Comparison of ENCODE assay signal across 8 cellular contexts in the genomic region with DNA sequence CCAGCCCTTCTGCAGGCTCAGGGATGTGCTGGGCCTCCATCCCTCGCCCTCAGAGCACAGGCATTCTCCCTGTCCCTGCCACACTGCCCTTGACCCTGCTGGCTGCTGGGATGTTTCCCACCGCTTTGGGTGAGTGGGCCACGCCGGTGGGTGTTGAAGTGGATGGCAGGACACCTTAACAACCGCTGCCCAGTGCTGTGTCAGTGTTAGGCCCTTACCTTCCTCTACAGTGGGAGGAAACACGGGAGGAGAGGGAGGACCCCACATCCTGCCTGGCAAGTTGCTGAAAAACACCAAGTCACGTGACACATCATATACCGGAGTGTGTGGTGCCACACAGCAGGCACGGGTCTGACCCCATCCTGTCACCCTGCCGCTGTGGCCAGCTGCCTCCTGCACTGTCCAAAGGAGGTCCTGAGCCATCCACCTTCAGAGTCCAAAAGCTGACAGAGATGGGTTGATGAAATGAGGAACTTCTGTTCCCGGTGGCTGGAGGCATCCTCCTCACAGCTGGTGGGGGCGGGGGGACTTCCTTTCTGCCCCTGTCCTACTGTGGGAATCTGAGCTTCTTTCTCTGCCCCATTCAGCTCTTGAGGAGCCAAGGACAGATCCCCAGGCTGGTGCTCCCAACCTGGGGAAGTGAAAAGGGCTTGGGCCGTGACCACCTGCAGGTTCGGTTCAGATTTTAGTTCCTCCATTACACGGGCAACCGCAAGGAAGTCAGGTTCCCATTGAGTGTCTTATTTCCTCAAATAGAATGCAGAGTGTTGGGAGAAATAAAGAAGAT. TPM values are rescaled to one million over a fixed set of nuclear protein-coding genes. Genes with fewer than 3 reads are reported as not detected.
DNase-seq lines count a peak whose midpoint lies in the region; ATAC-seq, FAIRE-seq and TF ChIP-seq lines count a peak whose summit lies in the region.

No MANE protein-coding gene starts in this region.

- in situ Hi-C loops in GM18951 (cut with MboI; ENCODE audit: low sequenced_read_pairs, unreplicated experiment): loop anchor here (25.0 kb wide), 1 partner anchor 343 kb away; no protein-coding TSS in a partner anchor

- peak overlapping the region; percentile 77 to 91 for H3K27ac Mint-ChIP-seq in natural killer cell treated with Interleukin-12 subunit alpha and Interleukin-12 subunit beta and Interleukin-15 and Interleukin-18, amount 100 ng/mL, for 72 hours

- ATAC-seq in natural killer cell treated with Interleukin-12 subunit alpha and Interleukin-12 subunit beta and Interleukin-15 and Interleukin-18, amount 100 ng/mL, for 72 hours: peak; percentile 68 to 78
- no peak for ATAC-seq in GM18519 (IDR thresholded peaks at IDR 0.05; ENCODE audit: low FRiP score, unreplicated experiment)

- peak; percentile 56 for TF ChIP-seq POLR2A in GM18951 (IDR thresholded peaks at IDR 0.05; ENCODE audit: extremely low read depth, insufficient read depth, insufficient read length)

- no peak for FAIRE-seq in frontal cortex (lab: Jason Lieb, UNC)

- H3K4me3 Mint-ChIP-seq in natural killer cell treated with Interleukin-12 subunit alpha and Interleukin-12 subunit beta and Interleukin-15 and Interleukin-18, amount 100 ng/mL, for 72 hours: peak overlapping the region; percentile 73

- peak; percentile 86 for DNase-seq in activated effector memory CD4-positive, alpha-beta T cell treated with anti-CD3 and anti-CD28 coated beads, Interleukin-2, amount 50 U/mL, for 16 hours
- peak; percentile 83 for DNase-seq in natural killer cell treated with Interleukin-12 subunit alpha and Interleukin-12 subunit beta and Interleukin-15 and Interleukin-18, amount 100 ng/mL, for 72 hours (ENCODE audit: low spot score)
- DNase-seq in NCI-H82 (lab: John Stamatoyannopoulos, UW): no peak
- DNase-seq in frontal cortex (ENCODE audit: low spot score in 2 of 2): no peak
- DNase-seq in HCEC 1CT: no peak

- peaks cover 30 to 37% of the 10 kb centered on the region in 2 donors for H3K4me1 Mint-ChIP-seq in natural killer cell treated with Interleukin-12 subunit alpha and Interleukin-12 subunit beta and Interleukin-15 and Interleukin-18, amount 100 ng/mL, for 72 hours (ENCODE audit: low read depth in 2 of 2)

- H3K9me3 Mint-ChIP-seq in natural killer cell treated with Interleukin-12 subunit alpha and Interleukin-12 subunit beta and Interleukin-15 and Interleukin-18, amount 100 ng/mL, for 72 hours: no peaks in the 10 kb centered on the region

- H3K27me3 Mint-ChIP-seq in natural killer cell treated with Interleukin-12 subunit alpha and Interleukin-12 subunit beta and Interleukin-15 and Interleukin-18, amount 100 ng/mL, for 72 hours: no peaks in the 10 kb centered on the region

- no peaks in the 10 kb centered on the region for H3K36me3 Mint-ChIP-seq in natural killer cell treated with Interleukin-12 subunit alpha and Interleukin-12 subunit beta and Interleukin-15 and Interleukin-18, amount 100 ng/mL, for 72 hours

TF ChIP-seq in PFSK-1, 5 proteins besides CTCF, POLR2A, EP300 and RAD21:
- TF ChIP-seq SIN3A (IDR thresholded peaks at IDR 0.05; ENCODE audit: borderline replicate concordance, insufficient read depth, low read length): no peak
- TF ChIP-seq POLR2AphosphoS5 (IDR thresholded peaks at IDR 0.05; ENCODE audit: low read depth, low read length): no peak
- no peak for TF ChIP-seq FOXP2 (optimal IDR thresholded peaks at IDR 0.05; ENCODE audit: borderline replicate concordance, extremely low read depth, extremely low read length, insufficient read depth)
- TF ChIP-seq, protein P1, sequence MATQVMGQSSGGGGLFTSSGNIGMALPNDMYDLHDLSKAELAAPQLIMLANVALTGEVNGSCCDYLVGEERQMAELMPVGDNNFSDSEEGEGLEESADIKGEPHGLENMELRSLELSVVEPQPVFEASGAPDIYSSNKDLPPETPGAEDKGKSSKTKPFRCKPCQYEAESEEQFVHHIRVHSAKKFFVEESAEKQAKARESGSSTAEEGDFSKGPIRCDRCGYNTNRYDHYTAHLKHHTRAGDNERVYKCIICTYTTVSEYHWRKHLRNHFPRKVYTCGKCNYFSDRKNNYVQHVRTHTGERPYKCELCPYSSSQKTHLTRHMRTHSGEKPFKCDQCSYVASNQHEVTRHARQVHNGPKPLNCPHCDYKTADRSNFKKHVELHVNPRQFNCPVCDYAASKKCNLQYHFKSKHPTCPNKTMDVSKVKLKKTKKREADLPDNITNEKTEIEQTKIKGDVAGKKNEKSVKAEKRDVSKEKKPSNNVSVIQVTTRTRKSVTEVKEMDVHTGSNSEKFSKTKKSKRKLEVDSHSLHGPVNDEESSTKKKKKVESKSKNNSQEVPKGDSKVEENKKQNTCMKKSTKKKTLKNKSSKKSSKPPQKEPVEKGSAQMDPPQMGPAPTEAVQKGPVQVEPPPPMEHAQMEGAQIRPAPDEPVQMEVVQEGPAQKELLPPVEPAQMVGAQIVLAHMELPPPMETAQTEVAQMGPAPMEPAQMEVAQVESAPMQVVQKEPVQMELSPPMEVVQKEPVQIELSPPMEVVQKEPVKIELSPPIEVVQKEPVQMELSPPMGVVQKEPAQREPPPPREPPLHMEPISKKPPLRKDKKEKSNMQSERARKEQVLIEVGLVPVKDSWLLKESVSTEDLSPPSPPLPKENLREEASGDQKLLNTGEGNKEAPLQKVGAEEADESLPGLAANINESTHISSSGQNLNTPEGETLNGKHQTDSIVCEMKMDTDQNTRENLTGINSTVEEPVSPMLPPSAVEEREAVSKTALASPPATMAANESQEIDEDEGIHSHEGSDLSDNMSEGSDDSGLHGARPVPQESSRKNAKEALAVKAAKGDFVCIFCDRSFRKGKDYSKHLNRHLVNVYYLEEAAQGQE (IDR thresholded peaks at IDR 0.05; ENCODE audit: insufficient read depth in 1 of 2, low read depth in 2 of 2, low read length in 2 of 2): no peak
- TF ChIP-seq TAF1 (IDR thresholded peaks at IDR 0.05; ENCODE audit: borderline replicate concordance, insufficient read depth, low read length): peak; percentile 35; the same call in 1 of the 2 replicates
TF ChIP-seq in PFSK-1: peak in this region for 1.

RNA-seq across cellular contexts. Expression of gene THEMIS2, which starts 3.2 kb away (rescaled TPM):
- 14.9 TPM for polyA plus RNA-seq in PFSK-1 (2012; ENCODE audit: insufficient read length, low read depth)
- 10 to 100 TPM; 38.4 to 51.9 TPM for total RNA-seq in natural killer cell treated with Interleukin-12 subunit alpha and Interleukin-12 subunit beta and Interleukin-15 and Interleukin-18, amount 100 ng/mL, for 72 hours
- 3.7 TPM for total RNA-seq in frontal cortex

RNA-seq across cellular contexts. Expression of gene PPP1R8, which starts 38.5 kb away (rescaled TPM):
- 51.2 TPM for polyA plus RNA-seq in PFSK-1 (2012; ENCODE audit: insufficient read length, low read depth)
- 10 to 100 TPM; 65.1 to 69.7 TPM for total RNA-seq in natural killer cell treated with Interleukin-12 subunit alpha and Interleukin-12 subunit beta and Interleukin-15 and Interleukin-18, amount 100 ng/mL, for 72 hours
- total RNA-seq in frontal cortex: 80.7 TPM

RNA-seq across cellular contexts. Expression of gene RPA2, which starts 45.2 kb away (rescaled TPM):
- polyA plus RNA-seq in PFSK-1 (2012; ENCODE audit: insufficient read length, low read depth): 42.1 TPM
- total RNA-seq in natural killer cell treated with Interleukin-12 subunit alpha and Interleukin-12 subunit beta and Interleukin-15 and Interleukin-18, amount 100 ng/mL, for 72 hours: 10 to 100 TPM; 54.7 to 79.8 TPM
- 86.8 TPM for total RNA-seq in frontal cortex

Comparison
In these comparisons a context has a peak if more than half of its experiments do, and no peak if none do; other contexts are left out.
1. DNase-seq: peak in activated effector memory CD4-positive, alpha-beta T cell treated with anti-CD3 and anti-CD28 coated beads, Interleukin-2, amount 50 U/mL, for 16 hours (single experiment) and natural killer cell treated with Interleukin-12 subunit alpha and Interleukin-12 subunit beta and Interleukin-15 and Interleukin-18, amount 100 ng/mL, for 72 hours (single experiment); none in NCI-H82 (single experiment), frontal cortex (0 of 2) and HCEC 1CT (single experiment).